Comparison of ENCODE assay signal across 8 cellular contexts in genomic region chr5:14351845-14352712, GRCh38.
DNase-seq lines count a peak whose midpoint lies in the region; ATAC-seq and TF ChIP-seq lines count a peak whose summit lies in the region.

No MANE protein-coding gene starts in this region.

- H3K4me1 ChIP-seq in Karpas-422 (ENCODE audit: low read length) (no peaks in the 10 kb centered on the region), parathyroid adenoma (no peaks in the 10 kb centered on the region), upper lobe of left lung (peaks cover 0 to 10% (median 8%) of the 10 kb centered on the region in 4 donors)

- TF ChIP-seq CTCF in foreskin fibroblast (IDR thresholded peaks at IDR 0.05; ENCODE audit: low read depth, low read length) = peak; percentile 98
- peak; percentile 94 for TF ChIP-seq CTCF in parathyroid adenoma (IDR thresholded peaks at IDR 0.05)
- TF ChIP-seq CTCF in upper lobe of left lung (IDR thresholded peaks at IDR 0.05) = peak; percentile 79 to 99 (median 84)

- TF ChIP-seq POLR2A in upper lobe of left lung (IDR thresholded peaks at IDR 0.05) = no peak

- H2AFZ ChIP-seq in Karpas-422 (ENCODE audit: low read length) (no peak overlapping the region), parathyroid adenoma (no peak overlapping the region)

- H3K27ac ChIP-seq in Karpas-422 (ENCODE audit: low read length) (no peak overlapping the region), parathyroid adenoma (no peak overlapping the region), upper lobe of left lung (no peak overlapping the region)

- H3K27me3 ChIP-seq in Karpas-422 (ENCODE audit: low read length) (no peaks in the 10 kb centered on the region), parathyroid adenoma (ENCODE audit: control insufficient read depth, insufficient read depth, low read length) (no peaks in the 10 kb centered on the region), upper lobe of left lung (no peaks in the 10 kb centered on the region)

- WGBS in upper lobe of left lung, 2 donors = 77 to 78% methylated on average over 6 to 7 of the region's 7 CpGs

- ATAC-seq in GM21786 (IDR thresholded peaks at IDR 0.05; ENCODE audit: unreplicated experiment) (peak; percentile 93), upper lobe of left lung (ENCODE audit: low FRiP score in 2 of 2) (peak; percentile 86 to 96)

- peak; percentile 76 for DNase-seq in ELR (ENCODE audit: low read depth)
- DNase-seq in Karpas-422 = peak; percentile 86
- DNase-seq in RPMI7951 (ENCODE audit: low read depth) = peak; percentile 54
- peak; percentile 33 for DNase-seq in activated T-helper 2 cell treated with anti-CD3 and anti-CD28 coated beads, Interferon-gamma antibody, Interleukin-2, Interleukin-4, amounts not matched to agents 10 μg/mL and 5 μg/mL and 100 μg/mL, durations not matched to agents 14 hours and 24 hours and 36 hours (ENCODE audit: low spot score)
- peak; percentile 41 to 83 for DNase-seq in foreskin fibroblast
- peak in 1 of 2 donors; percentile 78 for DNase-seq in upper lobe of left lung

- no peaks in the 10 kb centered on the region for H4K20me1 ChIP-seq in Karpas-422 (ENCODE audit: insufficient read depth, low read depth, low read length)

- no peaks in the 10 kb centered on the region for H3K36me3 ChIP-seq in Karpas-422 (ENCODE audit: insufficient read depth, low read length)
- no peaks in the 10 kb centered on the region for H3K36me3 ChIP-seq in parathyroid adenoma (ENCODE audit: control insufficient read depth, insufficient read depth, low read length)
- H3K36me3 ChIP-seq in upper lobe of left lung = peaks cover 0 to 21% (median 0%) of the 10 kb centered on the region in 4 donors

- H3K4me3 ChIP-seq in Karpas-422 (ENCODE audit: low read length) (no peak overlapping the region), foreskin fibroblast (ENCODE audit: low read depth in 1 of 2, low read length in 2 of 2) (no peak overlapping the region), parathyroid adenoma (ENCODE audit: low read depth, low read length) (no peak overlapping the region), upper lobe of left lung (no peak overlapping the region)

- no peaks in the 10 kb centered on the region for H3K4me1 Mint-ChIP-seq in activated T-helper 2 cell treated with anti-CD3 and anti-CD28 coated beads, Interferon-gamma antibody, Interleukin-2, Interleukin-4, amounts not matched to agents 10 μg/mL and 5 μg/mL and 100 μg/mL, durations not matched to agents 14 hours and 24 hours and 36 hours (ENCODE audit: low read depth)

- H3K4me2 ChIP-seq in Karpas-422 (ENCODE audit: low read depth, low read length, poor library complexity, severe bottlenecking) = no peak overlapping the region
- no peak overlapping the region for H3K4me2 ChIP-seq in parathyroid adenoma (ENCODE audit: low read length)

- H3K79me2 ChIP-seq in Karpas-422 (ENCODE audit: low read length) (no peaks in the 10 kb centered on the region), parathyroid adenoma (peaks cover 6% of the 10 kb centered on the region)

- H3K27ac Mint-ChIP-seq in activated T-helper 2 cell treated with anti-CD3 and anti-CD28 coated beads, Interferon-gamma antibody, Interleukin-2, Interleukin-4, amounts not matched to agents 10 μg/mL and 5 μg/mL and 100 μg/mL, durations not matched to agents 14 hours and 24 hours and 36 hours = no peak overlapping the region

- no peak overlapping the region for H3K4me3 Mint-ChIP-seq in activated T-helper 2 cell treated with anti-CD3 and anti-CD28 coated beads, Interferon-gamma antibody, Interleukin-2, Interleukin-4, amounts not matched to agents 10 μg/mL and 5 μg/mL and 100 μg/mL, durations not matched to agents 14 hours and 24 hours and 36 hours (ENCODE audit: low read depth)

- H3K9me2 ChIP-seq in Karpas-422 (replicated peaks; ENCODE audit: insufficient read depth, low read length) = no peaks in the 10 kb centered on the region

- peaks cover 6% of the 10 kb centered on the region for H3K27me3 Mint-ChIP-seq in activated T-helper 2 cell treated with anti-CD3 and anti-CD28 coated beads, Interferon-gamma antibody, Interleukin-2, Interleukin-4, amounts not matched to agents 10 μg/mL and 5 μg/mL and 100 μg/mL, durations not matched to agents 14 hours and 24 hours and 36 hours (ENCODE audit: low read depth)

- H3K9me3 ChIP-seq in Karpas-422 (ENCODE audit: low read length) (no peaks in the 10 kb centered on the region), parathyroid adenoma (ENCODE audit: control insufficient read depth, low read length) (no peaks in the 10 kb centered on the region), upper lobe of left lung (no peaks in the 10 kb centered on the region)

- no peak for TF ChIP-seq EP300 in upper lobe of left lung (IDR thresholded peaks at IDR 0.05)

- no peaks in the 10 kb centered on the region for H3K9me3 Mint-ChIP-seq in activated T-helper 2 cell treated with anti-CD3 and anti-CD28 coated beads, Interferon-gamma antibody, Interleukin-2, Interleukin-4, amounts not matched to agents 10 μg/mL and 5 μg/mL and 100 μg/mL, durations not matched to agents 14 hours and 24 hours and 36 hours

- H3K9ac ChIP-seq in Karpas-422 (ENCODE audit: low read length) (no peak overlapping the region), parathyroid adenoma (no peak overlapping the region)

- intact Hi-C loops in activated T-helper 2 cell treated with anti-CD3 and anti-CD28 coated beads, Interferon-gamma antibody, Interleukin-2, Interleukin-4, amounts not matched to agents 10 μg/mL and 5 μg/mL and 100 μg/mL, durations not matched to agents 14 hours and 24 hours and 36 hours (cut with micrococcal nuclease) = loop anchor here (1.0 kb wide), 2 partner anchors 296 to 651 kb away; no protein-coding TSS in a partner anchor

- no peaks in the 10 kb centered on the region for H3K36me3 Mint-ChIP-seq in activated T-helper 2 cell treated with anti-CD3 and anti-CD28 coated beads, Interferon-gamma antibody, Interleukin-2, Interleukin-4, amounts not matched to agents 10 μg/mL and 5 μg/mL and 100 μg/mL, durations not matched to agents 14 hours and 24 hours and 36 hours (ENCODE audit: low read depth)
